In the genomic region with DNA sequence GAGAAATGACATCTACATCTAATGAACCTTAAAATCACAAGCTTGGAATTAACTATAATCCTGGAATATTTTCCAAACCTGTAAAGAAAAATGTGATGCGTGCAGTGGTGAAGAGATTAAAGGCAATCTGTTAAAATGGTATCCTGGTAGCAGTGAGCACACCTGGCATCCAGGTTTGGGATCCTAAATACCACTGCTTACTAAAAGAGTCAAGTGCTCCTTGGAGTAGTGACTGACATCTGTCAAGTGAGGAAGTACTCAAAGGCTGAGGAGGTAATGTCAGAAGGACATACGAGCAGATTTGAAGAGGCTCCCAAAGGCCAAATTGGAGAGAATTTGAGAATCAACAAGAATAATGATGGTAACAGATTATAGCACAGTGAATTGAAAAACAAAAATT, we compare ENCODE assay signal across 22 cellular contexts. TPM values are rescaled to one million over a fixed set of nuclear protein-coding genes. Genes with fewer than 3 reads are reported as not detected.
A peak's percentile ranks its signal among the peaks of the same experiment; 100 is the strongest.
DNase-seq lines count a peak whose midpoint lies in the region; ATAC-seq, FAIRE-seq and TF ChIP-seq lines count a peak whose summit lies in the region.
"Had no signal": no experiment of that assay in that cellular context is flagged by ENCODE, and none has a peak within 500 bp of the region (broad histone marks: within the 10 kb centered on the region; RNA-seq: fewer than 3 reads in every experiment).

No MANE protein-coding gene starts in this region.

- no peak for TF ChIP-seq POLR2A in K562 (conservative IDR thresholded peaks at IDR 0.05)

- H2AFZ ChIP-seq in K562 (ENCODE audit: low read depth, low read length), result no peak overlapping the region
- H2AFZ ChIP-seq: GM23338, PC-9 had no signal

- peaks cover 16% of the 10 kb centered on the region for H3K36me3 Mint-ChIP-seq in progenitor cell of endocrine pancreas (ENCODE audit: insufficient read depth)

- CTCF ChIA-PET in K562 (lab: Yijun Ruan, JAX; ENCODE audit: low intra/inter-chr PET ratio), result no interaction called here

- no peak for TF ChIP-seq RAD21 in K562 (CRISPR knock-in tag; conservative IDR thresholded peaks at IDR 0.05 in 1 of 2, IDR thresholded peaks at IDR 0.05 in 1 of 2)

- no peaks in the 10 kb centered on the region for H3K4me1 ChIP-seq in K562 (replicated peaks in 1 of 2; ENCODE audit: control insufficient read depth in 2 of 2, insufficient read depth in 2 of 2, low read length in 2 of 2)
- H3K4me1 ChIP-seq: SJSA1 had no signal

- no peak overlapping the region for H3K4me2 ChIP-seq in K562 (ENCODE audit: insufficient read depth, low read length)
- H3K4me2 ChIP-seq: GM23338, KMS-11, PC-9 had no signal

- H3K27ac ChIP-seq in K562 (ENCODE audit: extremely low read depth, low read depth, low read length), result no peak overlapping the region
- H3K27ac ChIP-seq: KMS-11, PC-9, SJSA1 had no signal

- intact Hi-C loops in K562 (cut with micrococcal nuclease), result no loop called here

- H3K36me3 ChIP-seq in K562 (ENCODE audit: control insufficient read depth, insufficient read depth, low read length), result peaks cover 63% of the 10 kb centered on the region

- no peaks in the 10 kb centered on the region for H3K4me1 Mint-ChIP-seq in progenitor cell of endocrine pancreas (ENCODE audit: low read depth)
- H3K4me1 Mint-ChIP-seq: GM23338, H9 had no signal

- H3K9ac ChIP-seq in K562 (ENCODE audit: insufficient read depth in 1 of 2, low read depth in 2 of 2, low read length in 2 of 2), result no peak overlapping the region
- H3K9ac ChIP-seq: KMS-11 had no signal

- no peak for TF ChIP-seq EP300 in K562 (IDR thresholded peaks at IDR 0.05; ENCODE audit: low read length)

- 92% methylated on average over 2 of the region's 2 CpGs for WGBS in K562 (ENCODE audit: insufficient coverage, low coverage, missing lambda C conversion rate)

- H4K20me1 ChIP-seq in K562 (replicated peaks; ENCODE audit: control insufficient read depth, insufficient read depth, low read length), result no peaks in the 10 kb centered on the region

- ATAC-seq in K562, result no peak
- ATAC-seq in HG02852 (IDR thresholded peaks at IDR 0.05; ENCODE audit: unreplicated experiment), result no peak
- no peak for ATAC-seq in omental fat pad (ENCODE audit: low FRiP score)
- ATAC-seq: GM23338 had no signal

- POLR2A ChIA-PET in K562 (lab: Yijun Ruan, JAX), result no interaction called here

- H3K9me3 Mint-ChIP-seq in progenitor cell of endocrine pancreas (ENCODE audit: low read depth), result no peaks in the 10 kb centered on the region

- DNase-seq in NCI-H2171 treated with DMSO at 0.1 percent for 48 hours (lab: John Stamatoyannopoulos, UW) (peak; percentile 6), NCI-H2171 (lab: John Stamatoyannopoulos, UW) (no peak), NCI-H524 (lab: John Stamatoyannopoulos, UW) (peak; percentile 32 to 74), K562 (ENCODE audit: extremely low read depth in 1 of 4, low spot score in 3 of 4) (no peak), progenitor cell of endocrine pancreas (ENCODE audit: low spot score, unreplicated experiment) (no peak), omental fat pad (ENCODE audit: low spot score) (no peak)
- DNase-seq: Calu3; DMS153; H9; IMR-90; MM.1S; NCI-H1417; NCI-H2081 treated with DMSO at 0.1 percent for 48 hours; NCI-H774; NK-92 treated with Interleukin-12 subunit alpha and Interleukin-12 subunit beta, amount 100 ng/mL, for 24 hours; PC-9; Right ventricle myocardium superior; RPMI8226 had no signal

- peaks cover 47% of the 10 kb centered on the region; the same call in 2 of the 3 replicates for H3K79me2 ChIP-seq in K562 (ENCODE audit: control insufficient read depth, insufficient read depth, low read length)

- peak overlapping the region; percentile 18 for H3K27ac Mint-ChIP-seq in progenitor cell of endocrine pancreas
- H3K27ac Mint-ChIP-seq: GM23338, H9 had no signal

- BruUV-seq in K562 (replicated peaks; lab: Mats Ljungman, UMichigan), result TSS peak; percentile 23

- H3K4me3 Mint-ChIP-seq in progenitor cell of endocrine pancreas (ENCODE audit: low read depth), result no peak overlapping the region
- H3K4me3 Mint-ChIP-seq: GM23338, H9 had no signal

- no peaks in the 10 kb centered on the region for H3K27me3 Mint-ChIP-seq in progenitor cell of endocrine pancreas

- TF ChIP-seq CTCF in K562 (IDR thresholded peaks at IDR 0.05 in 2 of 3, conservative IDR thresholded peaks at IDR 0.05 in 1 of 3; ENCODE audit: insufficient read depth in 2 of 3, low read depth in 1 of 3, low read length in 3 of 3), result no peak
- no peak for TF ChIP-seq CTCF in progenitor cell of endocrine pancreas (IDR thresholded peaks at IDR 0.05; ENCODE audit: unreplicated experiment)
- no peak for TF ChIP-seq CTCF in omental fat pad (IDR thresholded peaks at IDR 0.05)

- H3K4me3 ChIP-seq in K562, result no peak overlapping the region
- H3K4me3 ChIP-seq: GM23338, PC-9, SJSA1 had no signal

- no peak for FAIRE-seq in K562 (lab: Jason Lieb, UNC)

- H3K9me3 ChIP-seq in K562 (replicated peaks; ENCODE audit: control insufficient read depth, insufficient read depth, low read depth, low read length), result no peaks in the 10 kb centered on the region
- H3K9me3 ChIP-seq: SJSA1 had no signal

- H3K9me1 ChIP-seq in K562 (ENCODE audit: control insufficient read depth, insufficient read depth, low read length), result no peaks in the 10 kb centered on the region

- in situ Hi-C loops in K562 (cut with MboI), result no loop called here

- H3K27me3 ChIP-seq in K562 (ENCODE audit: control insufficient read depth in 2 of 2, insufficient read depth in 2 of 2, low read length in 2 of 2), result no peaks in the 10 kb centered on the region
- H3K27me3 ChIP-seq: SJSA1 had no signal

TF ChIP-seq in K562, 482 proteins besides CTCF, POLR2A, EP300 and RAD21 (continues in another document):
- TF ChIP-seq PURB (CRISPR knock-in tag; IDR thresholded peaks at IDR 0.05; ENCODE audit: low read depth) (no peak), NFE2L1 (tag; IDR thresholded peaks at IDR 0.05; ENCODE audit: borderline replicate concordance, low read depth) (no peak), ZBTB7A (IDR thresholded peaks at IDR 0.05; ENCODE audit: borderline replicate concordance, control insufficient read depth, low read depth, low read length) (no peak), NR2C2 (CRISPR knock-in tag; IDR thresholded peaks at IDR 0.05) (no peak), NR2C2 (tag; IDR thresholded peaks at IDR 0.05) (no peak), EWSR1 (IDR thresholded peaks at IDR 0.05; ENCODE audit: borderline replicate concordance, low read depth, partially characterized antibody) (no peak), RNF2 (IDR thresholded peaks at IDR 0.05) (no peak)

RNA-seq across cellular contexts. Expression of a gene that starts 32.8 kb away (rescaled TPM):
- total RNA-seq in K562 (2011; cell fraction: chromatin; rRNA removed; ENCODE audit: low replicate concordance), result 143 TPM in 2 replicates
- 190 and 200 TPM in 2 replicates for total RNA-seq in K562 (2011; cell fraction: nucleolus; rRNA removed)
- total RNA-seq in K562 (2011; cell fraction: nucleoplasm; rRNA removed), result 178 and 226 TPM in 2 replicates
- total RNA-seq in K562 (2014; rRNA removed) (302 and 327 TPM in 2 replicates), K562 (2014; rRNA removed; fragmentation: Illumina TruSeq; extraction: Trizol) (235 and 246 TPM in 2 replicates), K562 (2015; rRNA removed; fragmentation: Illumina TruSeq; extraction: Trizol) (215 and 217 TPM in 2 replicates), K562 (2021) (231 and 238 TPM in 2 replicates), progenitor cell of endocrine pancreas (63.1 and 63.5 TPM in 2 replicates), omental fat pad (100 to 1,000 TPM in 2 of 4 donors, 10 to 100 TPM in 2; 89.7 to 108 (median 102) TPM)
- polyA plus RNA-seq in K562 (2011; rRNA removed) (307 and 425 TPM in 2 replicates), K562 (2014; fragmentation: Illumina TruSeq; extraction: Trizol) (303 and 361 TPM in 2 replicates), K562 (2014; fragmentation: Nextera tagmentation; extraction: Ambion mirVana) (100 to 1,000 TPM; 536 to 541 TPM), K562 (2014; rRNA removed) (411 and 464 TPM in 2 replicates)
- polyA plus RNA-seq in K562 (2011; cell fraction: cytosol; rRNA removed), result 302 and 333 TPM in 2 replicates
- 61.1 and 83.0 TPM in 2 replicates for polyA plus RNA-seq in K562 (2011; cell fraction: nucleus; rRNA removed)
- polyA plus RNA-seq in K562 (2012), result 178 and 267 TPM in 2 replicates
- 317 and 349 TPM in 2 replicates for polyA minus RNA-seq in K562 (2011; rRNA and poly(A)+ RNA removed)
- polyA minus RNA-seq in K562 (2011; cell fraction: cytosol; rRNA and poly(A)+ RNA removed), result 86.4 and 132 TPM in 2 replicates
- 29.5 and 35.4 TPM in 2 replicates for polyA minus RNA-seq in K562 (2011; cell fraction: nucleus; rRNA and poly(A)+ RNA removed)

RNA-seq across cellular contexts. Expression of a gene that starts 36.0 kb away (rescaled TPM):
- total RNA-seq in K562 (2011; cell fraction: chromatin; rRNA removed; ENCODE audit: low replicate concordance), result 105 and 121 TPM in 2 replicates
- total RNA-seq in K562 (2011; cell fraction: nucleolus; rRNA removed), result 31.3 and 32.5 TPM in 2 replicates
- total RNA-seq in K562 (2011; cell fraction: nucleoplasm; rRNA removed), result 51.2 and 83.9 TPM in 2 replicates
- total RNA-seq in K562 (2014; rRNA removed) (44.7 and 50.5 TPM in 2 replicates), K562 (2014; rRNA removed; fragmentation: Illumina TruSeq; extraction: Trizol) (112 and 127 TPM in 2 replicates), K562 (2015; rRNA removed; fragmentation: Illumina TruSeq; extraction: Trizol) (78.1 and 83.6 TPM in 2 replicates), K562 (2021) (101 and 103 TPM in 2 replicates), progenitor cell of endocrine pancreas (58.0 and 60.8 TPM in 2 replicates), omental fat pad (10 to 100 TPM; 10.5 to 22.7 (median 12.9) TPM)
- polyA plus RNA-seq in K562 (2011; rRNA removed) (112 and 136 TPM in 2 replicates), K562 (2014; fragmentation: Illumina TruSeq; extraction: Trizol) (59.5 and 67.4 TPM in 2 replicates), K562 (2014; fragmentation: Nextera tagmentation; extraction: Ambion mirVana) (10 to 100 TPM; 28.9 to 39.7 TPM), K562 (2014; rRNA removed) (53.1 and 53.4 TPM in 2 replicates)
- 35.5 and 60.8 TPM in 2 replicates for polyA plus RNA-seq in K562 (2011; cell fraction: cytosol; rRNA removed)
- polyA plus RNA-seq in K562 (2011; cell fraction: nucleus; rRNA removed), result 52.5 and 59.6 TPM in 2 replicates
- polyA plus RNA-seq in K562 (2012), result 38.4 and 46.1 TPM in 2 replicates
- 293 and 318 TPM in 2 replicates for polyA minus RNA-seq in K562 (2011; rRNA and poly(A)+ RNA removed)
- 67.9 and 134 TPM in 2 replicates for polyA minus RNA-seq in K562 (2011; cell fraction: cytosol; rRNA and poly(A)+ RNA removed)
- 19.9 and 34.4 TPM in 2 replicates for polyA minus RNA-seq in K562 (2011; cell fraction: nucleus; rRNA and poly(A)+ RNA removed)

Comparison
In these comparisons a context has a peak if more than half of its experiments do, and no peak if none do; other contexts are left out.
1. DNase-seq: peak in NCI-H2171 treated with DMSO at 0.1 percent for 48 hours (single experiment) and NCI-H524 (2 of 2); none in NCI-H2171 (single experiment), K562 (0 of 4), progenitor cell of endocrine pancreas (single experiment) and omental fat pad (single experiment).